35 cellular contexts compared by ENCODE assay signal in genomic region chr17:39612935-39613465, GRCh38. TPM values are rescaled to one million over a fixed set of nuclear protein-coding genes. Genes with fewer than 3 reads are reported as not detected.
"Had no signal": no experiment of that assay in that cellular context is flagged by ENCODE, and none has a peak within 500 bp of the region (broad histone marks: within the 10 kb centered on the region; RNA-seq: fewer than 3 reads in every experiment).

No MANE protein-coding gene starts in this region.

- H3K4me1 ChIP-seq: gastrocnemius medialis, parathyroid adenoma, psoas muscle had no signal

- H3K27ac ChIP-seq: brain microvascular endothelial cell, coronary artery, gastrocnemius medialis, left ventricle myocardium inferior, parathyroid adenoma, psoas muscle, spleen, suprapubic skin, tibial nerve, VCaP had no signal

- H3K4me3 Mint-ChIP-seq: activated naive CD4-positive, alpha-beta T cell treated with anti-CD3 and anti-CD28 coated beads for 36 hours; activated naive CD8-positive, alpha-beta T cell treated with anti-CD3 and anti-CD28 coated beads, Interleukin-2, amount 10 ng/mL, durations not matched to agents 7 days and 5 days; activated T-helper 1 cell treated with anti-CD3 and anti-CD28 coated beads, Interleukin-12 subunit alpha, Interleukin-12 subunit beta, Interleukin-2, Interleukin-4 antibody, amounts not matched to agents 30 ng/mL and 10 ng/mL and 1 ng/mL, durations not matched to agents 14 hours and 24 hours and 36 hours; effector memory CD8-positive, alpha-beta T cell; T-helper 1 cell treated with Interleukin-12 subunit alpha and Interleukin-12 subunit beta and Interleukin-4 antibody, amounts not matched to agents 30 μg/mL and 1 μg/mL, for 36 hours had no signal

- FAIRE-seq: astrocyte, islet of Langerhans, TTC549 had no signal

- H3K9me3 ChIP-seq: gastrocnemius medialis, left ventricle myocardium inferior, psoas muscle, spleen, suprapubic skin, tibial nerve had no signal

- H3K27ac Mint-ChIP-seq: activated naive CD4-positive, alpha-beta T cell treated with anti-CD3 and anti-CD28 coated beads for 36 hours; activated naive CD8-positive, alpha-beta T cell treated with anti-CD3 and anti-CD28 coated beads, Interleukin-2, amount 10 ng/mL, durations not matched to agents 7 days and 5 days; activated T-helper 1 cell treated with anti-CD3 and anti-CD28 coated beads, Interleukin-12 subunit alpha, Interleukin-12 subunit beta, Interleukin-2, Interleukin-4 antibody, amounts not matched to agents 30 ng/mL and 10 ng/mL and 1 ng/mL, durations not matched to agents 14 hours and 24 hours and 36 hours; T-helper 1 cell treated with Interleukin-12 subunit alpha and Interleukin-12 subunit beta and Interleukin-4 antibody, amounts not matched to agents 30 μg/mL and 1 μg/mL, for 36 hours had no signal

- H3K36me3 Mint-ChIP-seq: activated naive CD8-positive, alpha-beta T cell treated with anti-CD3 and anti-CD28 coated beads, Interleukin-2, amount 10 ng/mL, durations not matched to agents 7 days and 5 days had no signal

- H3K9me3 Mint-ChIP-seq: activated naive CD4-positive, alpha-beta T cell treated with anti-CD3 and anti-CD28 coated beads for 36 hours; activated naive CD8-positive, alpha-beta T cell treated with anti-CD3 and anti-CD28 coated beads, Interleukin-2, amount 10 ng/mL, durations not matched to agents 7 days and 5 days; activated T-helper 1 cell treated with anti-CD3 and anti-CD28 coated beads, Interleukin-12 subunit alpha, Interleukin-12 subunit beta, Interleukin-2, Interleukin-4 antibody, amounts not matched to agents 30 ng/mL and 10 ng/mL and 1 ng/mL, durations not matched to agents 14 hours and 24 hours and 36 hours; effector memory CD8-positive, alpha-beta T cell; T-helper 1 cell treated with Interleukin-12 subunit alpha and Interleukin-12 subunit beta and Interleukin-4 antibody, amounts not matched to agents 30 μg/mL and 1 μg/mL, for 36 hours had no signal

- H3K4me3 ChIP-seq: coronary artery, gastrocnemius medialis, left ventricle myocardium inferior, psoas muscle, spleen, suprapubic skin, tibial nerve had no signal

- H3K9ac ChIP-seq: parathyroid adenoma had no signal

- H3K4me1 Mint-ChIP-seq: activated naive CD8-positive, alpha-beta T cell treated with anti-CD3 and anti-CD28 coated beads, Interleukin-2, amount 10 ng/mL, durations not matched to agents 7 days and 5 days had no signal

- DNase-seq: activated CD4-positive, alpha-beta T cell treated with anti-CD3 and anti-CD28 coated beads for 48 hours; activated CD4-positive, alpha-beta T cell treated with anti-CD3 and anti-CD28 coated beads, Interleukin-2, amount 50 U/mL, for 48 hours; activated CD8-positive, alpha-beta memory T cell treated with anti-CD3 and anti-CD28 coated beads, Interleukin-2, amount 50 U/mL, for 4 hours; activated effector memory CD4-positive, alpha-beta T cell treated with anti-CD3 and anti-CD28 coated beads, Interleukin-2, amount 50 U/mL, for 16 hours; activated naive CD4-positive, alpha-beta T cell treated with anti-CD3 and anti-CD28 coated beads for 36 hours; activated naive CD8-positive, alpha-beta T cell treated with anti-CD3 and anti-CD28 coated beads, Interleukin-2, amount 10 ng/mL, durations not matched to agents 7 days and 5 days; activated T-cell treated with anti-CD3 and anti-CD28 coated beads, Interleukin-2, amount 50 U/mL, for 1 hour; brain microvascular endothelial cell; effector memory CD8-positive, alpha-beta T cell; erythroblast; gastrocnemius medialis; glutamatergic neuron; left ventricle myocardium inferior; nucleus accumbens; psoas muscle; spleen; stimulated activated naive CD4-positive, alpha-beta T cell; T-helper 9 cell had no signal

- H3K79me2 ChIP-seq: parathyroid adenoma had no signal

- H2AFZ ChIP-seq: parathyroid adenoma had no signal

- H3K36me3 ChIP-seq: brain microvascular endothelial cell, gastrocnemius medialis, left ventricle myocardium inferior, spleen, suprapubic skin, tibial nerve had no signal

- ATAC-seq: activated CD4-positive, CD25-positive, alpha-beta regulatory T cell treated with anti-CD3 and anti-CD28 coated beads, Interleukin-2, amount 50 U/mL, for 24 hours; effector memory CD8-positive, alpha-beta T cell; gastrocnemius medialis; psoas muscle had no signal

RNA-seq across cellular contexts. Expression of gene NEUROD2, which starts 5.3 kb away (rescaled TPM):
- total RNA-seq: activated CD8-positive, alpha-beta memory T cell treated with anti-CD3 and anti-CD28 coated beads for 36 hours; activated naive CD4-positive, alpha-beta T cell treated with anti-CD3 and anti-CD28 coated beads for 36 hours; activated naive CD8-positive, alpha-beta T cell treated with anti-CD3 and anti-CD28 coated beads, Interleukin-2, amount 10 ng/mL, durations not matched to agents 7 days and 5 days; activated T-helper 1 cell treated with anti-CD3 and anti-CD28 coated beads, Interleukin-12 subunit alpha, Interleukin-12 subunit beta, Interleukin-2, Interleukin-4 antibody, amounts not matched to agents 30 ng/mL and 10 ng/mL and 1 ng/mL, durations not matched to agents 14 hours and 24 hours and 36 hours; astrocyte; gastrocnemius medialis; left ventricle myocardium inferior; lung microvascular endothelial cell; mesenteric fat pad; mucosa of gallbladder; psoas muscle; spleen; suprapubic skin; tibial nerve; ureter had no signal
- polyA plus RNA-seq: neural cell had no signal

RNA-seq across cellular contexts. Expression of gene PPP1R1B, which starts 13.8 kb away (rescaled TPM):
- total RNA-seq: activated CD8-positive, alpha-beta memory T cell treated with anti-CD3 and anti-CD28 coated beads for 36 hours; activated naive CD8-positive, alpha-beta T cell treated with anti-CD3 and anti-CD28 coated beads, Interleukin-2, amount 10 ng/mL, durations not matched to agents 7 days and 5 days; activated T-helper 1 cell treated with anti-CD3 and anti-CD28 coated beads, Interleukin-12 subunit alpha, Interleukin-12 subunit beta, Interleukin-2, Interleukin-4 antibody, amounts not matched to agents 30 ng/mL and 10 ng/mL and 1 ng/mL, durations not matched to agents 14 hours and 24 hours and 36 hours; lung microvascular endothelial cell; spleen had no signal

RNA-seq across cellular contexts. Expression of gene PNMT, which starts 55.3 kb away (rescaled TPM):
- total RNA-seq: activated naive CD4-positive, alpha-beta T cell treated with anti-CD3 and anti-CD28 coated beads for 36 hours; activated naive CD8-positive, alpha-beta T cell treated with anti-CD3 and anti-CD28 coated beads, Interleukin-2, amount 10 ng/mL, durations not matched to agents 7 days and 5 days; activated T-helper 1 cell treated with anti-CD3 and anti-CD28 coated beads, Interleukin-12 subunit alpha, Interleukin-12 subunit beta, Interleukin-2, Interleukin-4 antibody, amounts not matched to agents 30 ng/mL and 10 ng/mL and 1 ng/mL, durations not matched to agents 14 hours and 24 hours and 36 hours had no signal
